Comparison of ENCODE assay signal across 8 cellular contexts in genomic region chr7:138980575-138981285, GRCh38. TPM values are rescaled to one million over a fixed set of nuclear protein-coding genes. Genes with fewer than 3 reads are reported as not detected.
A peak's percentile ranks its signal among the peaks of the same experiment; 100 is the strongest.
DNase-seq lines count a peak whose midpoint lies in the region; ATAC-seq, FAIRE-seq and TF ChIP-seq lines count a peak whose summit lies in the region.

No MANE protein-coding gene starts in this region.

- H3K9me3 ChIP-seq in keratinocyte (ENCODE audit: control insufficient read depth, low read depth, low read length), result no peaks in the 10 kb centered on the region

- TF ChIP-seq CTCF in keratinocyte (optimal IDR thresholded peaks at IDR 0.05 in 1 of 3, IDR thresholded peaks at IDR 0.05 in 1 of 3, conservative IDR thresholded peaks at IDR 0.05 in 1 of 3; ENCODE audit: extremely low read depth in 1 of 3, insufficient read depth in 2 of 3, low read length in 3 of 3), result no peak

- H3K27ac Mint-ChIP-seq in stimulated activated naive CD8-positive, alpha-beta T cell treated with anti-CD3 and anti-CD28 coated beads, Interleukin-15, amount 100 ng/mL, for 72 hours, result peak overlapping the region; percentile 71 to 91

- FAIRE-seq in keratinocyte (lab: Jason Lieb, UNC), result no peak

- H3K27me3 Mint-ChIP-seq in stimulated activated naive CD8-positive, alpha-beta T cell treated with anti-CD3 and anti-CD28 coated beads, Interleukin-15, amount 100 ng/mL, for 72 hours, result peaks cover 50% of the 10 kb centered on the region

- peak overlapping the region; percentile 94 to 95 for H3K4me3 Mint-ChIP-seq in stimulated activated naive CD8-positive, alpha-beta T cell treated with anti-CD3 and anti-CD28 coated beads, Interleukin-15, amount 100 ng/mL, for 72 hours

- H3K9me3 Mint-ChIP-seq in stimulated activated naive CD8-positive, alpha-beta T cell treated with anti-CD3 and anti-CD28 coated beads, Interleukin-15, amount 100 ng/mL, for 72 hours, result no peaks in the 10 kb centered on the region

- H3K36me3 ChIP-seq in keratinocyte (ENCODE audit: control insufficient read depth in 2 of 2, extremely low read depth in 1 of 2, insufficient read depth in 2 of 2, low read length in 2 of 2), result no peaks in the 10 kb centered on the region

- peak overlapping the region; percentile 52 for H2AFZ ChIP-seq in keratinocyte (ENCODE audit: control insufficient read depth, low read length)

- H3K9ac ChIP-seq in keratinocyte (ENCODE audit: control insufficient read depth, extremely low read depth, insufficient read depth, low read length), result peak overlapping the region; percentile 71

- peaks cover 14% of the 10 kb centered on the region for H3K4me1 ChIP-seq in keratinocyte (ENCODE audit: control insufficient read depth, extremely low read depth, insufficient read depth, low read length)

- no peak overlapping the region for H3K27ac ChIP-seq in keratinocyte (ENCODE audit: control insufficient read depth, insufficient read depth, low read length)

- peak; percentile 32 for ATAC-seq in GM21526 (IDR thresholded peaks at IDR 0.05; ENCODE audit: low FRiP score, unreplicated experiment)
- ATAC-seq in stimulated activated naive CD8-positive, alpha-beta T cell treated with anti-CD3 and anti-CD28 coated beads, Interleukin-15, amount 100 ng/mL, for 72 hours, result peak; percentile 61

- peak overlapping the region; percentile 86 for H3K4me2 ChIP-seq in keratinocyte (ENCODE audit: control insufficient read depth, extremely low read depth, insufficient read depth, low read depth, low read length)

- no peaks in the 10 kb centered on the region for H3K9me1 ChIP-seq in keratinocyte (ENCODE audit: control insufficient read depth, extremely low read depth, insufficient read depth, low read length)

- H4K20me1 ChIP-seq in keratinocyte (ENCODE audit: control insufficient read depth, extremely low read depth, insufficient read depth, low read length), result no peaks in the 10 kb centered on the region

- H3K4me3 ChIP-seq in GM08714 (ENCODE audit: low read length), result peak overlapping the region; percentile 79
- peak overlapping the region; percentile 46 to 75 (median 72) for H3K4me3 ChIP-seq in keratinocyte (ENCODE audit: control insufficient read depth in 2 of 3, extremely low read depth in 1 of 3, insufficient read depth in 2 of 3, low read depth in 1 of 3, low read length in 3 of 3)

- no peaks in the 10 kb centered on the region for H3K79me2 ChIP-seq in keratinocyte (ENCODE audit: control insufficient read depth, insufficient read depth, low read length)

- peak; percentile 55 for DNase-seq in HuH-7.5 (ENCODE audit: low spot score)
- peak; percentile 15 for DNase-seq in activated naive CD4-positive, alpha-beta T cell treated with anti-CD3 and anti-CD28 coated beads, Interleukin-2, amount 50 U/mL, for 16 hours
- DNase-seq in keratinocyte (ENCODE audit: low read depth, low spot score), result no peak
- peak in 1 of 2 donors; percentile 12 for DNase-seq in stimulated activated naive CD8-positive, alpha-beta T cell treated with anti-CD3 and anti-CD28 coated beads, Interleukin-15, amount 100 ng/mL, for 72 hours
- DNase-seq in A172 (ENCODE audit: low spot score), result no peak
- DNase-seq in stimulated activated naive CD4-positive, alpha-beta T cell treated with Interleukin-2 at 50 U/mL for 16 hours (lab: John Stamatoyannopoulos, UW), result no peak

- dilution Hi-C loops in keratinocyte (cut with MboI; ENCODE audit: extremely low pct_ligation_motif_present, low sequenced_read_pairs), result no loop called here

- H3K4me1 Mint-ChIP-seq in stimulated activated naive CD8-positive, alpha-beta T cell treated with anti-CD3 and anti-CD28 coated beads, Interleukin-15, amount 100 ng/mL, for 72 hours, result peaks cover 23% of the 10 kb centered on the region

- peaks cover 2% of the 10 kb centered on the region for H3K27me3 ChIP-seq in keratinocyte (ENCODE audit: control insufficient read depth, extremely low read depth, insufficient read depth, low read length)

RNA-seq across cellular contexts. Expression of gene KIAA1549, which starts 0.5 kb away (rescaled TPM):
- polyA plus RNA-seq in keratinocyte, result 0.70 to 1.6 TPM (median 1.1 TPM) in 3 replicates
- 0.29 TPM for polyA plus RNA-seq in keratinocyte (2011; ENCODE audit: low read depth)
- 1.2 and 1.3 TPM in 2 replicates for polyA plus RNA-seq in keratinocyte (2011; cell fraction: cytosol; rRNA removed)
- 4.9 and 5.1 TPM in 2 replicates for polyA plus RNA-seq in keratinocyte (2011; cell fraction: nucleus; rRNA removed)
- polyA plus RNA-seq in keratinocyte (2012; ENCODE audit: low replicate concordance), result 0.48 and 2.4 TPM in 2 replicates
- 2.4 to 9.1 TPM (median 3.1 TPM) in 3 replicates for polyA minus RNA-seq in keratinocyte
- polyA minus RNA-seq in keratinocyte (2011; cell fraction: cytosol; rRNA and poly(A)+ RNA removed), result 1.9 TPM
- polyA minus RNA-seq in keratinocyte (2011; cell fraction: nucleus; rRNA and poly(A)+ RNA removed), result 5.7 and 10.0 TPM in 2 replicates
- total RNA-seq in A172 (2014; rRNA removed; shearing (Covaris generic)), result 2.2 and 2.4 TPM in 2 replicates

RNA-seq across cellular contexts. Expression of gene ZC3HAV1L, which starts 55.1 kb away (rescaled TPM):
- 7.4 to 9.5 TPM (median 7.9 TPM) in 3 replicates for polyA plus RNA-seq in keratinocyte
- 0.40 TPM for polyA plus RNA-seq in keratinocyte (2011; ENCODE audit: low read depth)
- polyA plus RNA-seq in keratinocyte (2011; cell fraction: cytosol; rRNA removed), result 4.5 and 6.1 TPM in 2 replicates
- polyA plus RNA-seq in keratinocyte (2011; cell fraction: nucleus; rRNA removed), result 17.0 and 17.8 TPM in 2 replicates
- polyA plus RNA-seq in keratinocyte (2012; ENCODE audit: low replicate concordance), result 2.2 and 4.8 TPM in 2 replicates
- 6.3 to 9.6 TPM (median 7.8 TPM) in 3 replicates for polyA minus RNA-seq in keratinocyte
- 18.0 TPM for polyA minus RNA-seq in keratinocyte (2011; cell fraction: cytosol; rRNA and poly(A)+ RNA removed)
- 13.8 and 17.1 TPM in 2 replicates for polyA minus RNA-seq in keratinocyte (2011; cell fraction: nucleus; rRNA and poly(A)+ RNA removed)
- not detected in 2 replicates for total RNA-seq in A172 (2014; rRNA removed; shearing (Covaris generic))

Comparison
In these comparisons a context has a peak if more than half of its experiments do, and no peak if none do; other contexts are left out.
1. DNase-seq: peak in HuH-7.5 (single experiment) and activated naive CD4-positive, alpha-beta T cell treated with anti-CD3 and anti-CD28 coated beads, Interleukin-2, amount 50 U/mL, for 16 hours (single experiment); none in keratinocyte (single experiment), A172 (single experiment) and stimulated activated naive CD4-positive, alpha-beta T cell treated with Interleukin-2 at 50 U/mL for 16 hours (single experiment).